ENCODE assay signal across 1 cellular context in the genomic region with DNA sequence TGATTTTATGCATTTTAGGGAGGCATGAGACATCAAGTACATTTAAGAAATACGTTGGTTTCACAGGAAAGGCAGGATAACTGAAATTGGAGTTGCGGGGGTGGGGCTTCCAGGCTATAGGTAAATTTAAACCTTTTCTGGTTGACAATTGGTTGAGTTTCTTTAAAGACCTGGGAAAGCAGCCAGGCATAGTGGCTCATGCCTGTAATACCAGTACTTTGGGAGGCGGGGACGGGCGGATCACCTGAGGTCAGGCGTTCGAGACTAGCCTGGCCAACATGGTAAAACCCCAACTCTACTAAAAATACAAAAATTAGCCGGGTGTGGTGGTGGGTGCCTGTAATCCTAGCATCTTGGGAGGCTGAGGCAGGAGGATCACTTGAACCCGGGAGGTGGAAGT.
TF ChIP-seq lines count a peak whose summit lies in the region.

No MANE protein-coding gene starts in this region.

TF ChIP-seq in H1, 55 proteins besides CTCF, POLR2A, EP300 and RAD21:
- peak; percentile 74; the same call in 1 of the 2 replicates for TF ChIP-seq KDM1A (IDR thresholded peaks at IDR 0.05; ENCODE audit: borderline replicate concordance, low read length)
